In genomic region chr7:38625866-38626265, GRCh38 we compare ENCODE assay signal across 9 cellular contexts. TPM values are rescaled to one million over a fixed set of nuclear protein-coding genes. Genes with fewer than 3 reads are reported as not detected.
"Had no signal": no experiment of that assay in that cellular context is flagged by ENCODE, and none has a peak within 500 bp of the region (broad histone marks: within the 10 kb centered on the region; RNA-seq: fewer than 3 reads in every experiment).

No MANE protein-coding gene starts in this region.

- DNase-seq: GDM1, GF-D8 had no signal

- H3K4me3 ChIP-seq: GM12878 had no signal

- FAIRE-seq: G401.6, GM12878, GM12891, GM12892, GM18507, GM19239 had no signal

- ATAC-seq: GM12878 had no signal

RNA-seq across cellular contexts. Expression of gene AMPH, which starts 5.3 kb away (rescaled TPM):
- total RNA-seq: G401 had no signal
